ENCODE assay signal across 25 cellular contexts in genomic region chr2:134739261-134739878, GRCh38. TPM values are rescaled to one million over a fixed set of nuclear protein-coding genes. Genes with fewer than 3 reads are reported as not detected.
A peak's percentile ranks its signal among the peaks of the same experiment; 100 is the strongest.
DNase-seq lines count a peak whose midpoint lies in the region; ATAC-seq and TF ChIP-seq lines count a peak whose summit lies in the region.
"Had no signal": no experiment of that assay in that cellular context is flagged by ENCODE, and none has a peak within 500 bp of the region (broad histone marks: within the 10 kb centered on the region; RNA-seq: fewer than 3 reads in every experiment).

No MANE protein-coding gene starts in this region.

- H3K4me3 ChIP-seq in neural progenitor cell: no peak overlapping the region
- H3K4me3 ChIP-seq: cardiac muscle cell, prostate gland, thoracic aorta had no signal

- H3K27me3 ChIP-seq in neural progenitor cell: no peaks in the 10 kb centered on the region
- H3K27me3 ChIP-seq: cardiac muscle cell had no signal

- no peaks in the 10 kb centered on the region for H3F3A ChIP-seq in neural progenitor cell (ENCODE audit: low read depth)

- no peak overlapping the region for H3K4me2 ChIP-seq in neural progenitor cell

- TF ChIP-seq CTCF in neural progenitor cell (IDR thresholded peaks at IDR 0.05): no peak

- H4K20me1 ChIP-seq in neural progenitor cell (ENCODE audit: low read depth): no peaks in the 10 kb centered on the region

- peak; percentile 7 for ATAC-seq in HG03571 (IDR thresholded peaks at IDR 0.05; ENCODE audit: unreplicated experiment)
- peak; percentile 35 for ATAC-seq in effector memory CD8-positive, alpha-beta T cell (replicated peaks)
- no peak for ATAC-seq in HG03039 (IDR thresholded peaks at IDR 0.05; ENCODE audit: unreplicated experiment)
- ATAC-seq: activated T-helper 17 cell treated with anti-CD3 and anti-CD28 coated beads, Interleukin-2, amount 50 U/mL, for 72 hours had no signal

- no peak overlapping the region for H3K9ac ChIP-seq in neural progenitor cell

- H3K36me3 ChIP-seq in neural progenitor cell: no peaks in the 10 kb centered on the region
- H3K36me3 ChIP-seq: cardiac muscle cell, prostate gland, thoracic aorta had no signal

- H2AFZ ChIP-seq in neural progenitor cell (replicated peaks): no peak overlapping the region

- H3K4me3 Mint-ChIP-seq in effector memory CD8-positive, alpha-beta T cell: no peak overlapping the region
- no peak overlapping the region for H3K4me3 Mint-ChIP-seq in neural progenitor cell
- H3K4me3 Mint-ChIP-seq: activated T-helper 17 cell treated with anti-CD3 and anti-CD28 coated beads, Interleukin-2, amount 50 U/mL, for 72 hours; nephron progenitor cell had no signal

- peak overlapping the region in 1 of 2 donors; percentile 19 for H3K27ac Mint-ChIP-seq in effector memory CD8-positive, alpha-beta T cell
- H3K27ac Mint-ChIP-seq in neural progenitor cell: no peak overlapping the region
- H3K27ac Mint-ChIP-seq: activated T-helper 17 cell treated with anti-CD3 and anti-CD28 coated beads, Interleukin-2, amount 50 U/mL, for 72 hours; nephron progenitor cell had no signal

- H3K27ac ChIP-seq in neural progenitor cell: no peak overlapping the region
- H3K27ac ChIP-seq: C4-2B, cardiac muscle cell, prostate gland, thoracic aorta had no signal

- peaks cover 0 to 9% of the 10 kb centered on the region in 2 donors for H3K4me1 Mint-ChIP-seq in effector memory CD8-positive, alpha-beta T cell (ENCODE audit: low read depth in 2 of 2)
- peaks cover 13% of the 10 kb centered on the region for H3K4me1 Mint-ChIP-seq in neural progenitor cell
- H3K4me1 Mint-ChIP-seq: activated T-helper 17 cell treated with anti-CD3 and anti-CD28 coated beads, Interleukin-2, amount 50 U/mL, for 72 hours had no signal

- H3K79me2 ChIP-seq in neural progenitor cell (ENCODE audit: low read depth): no peaks in the 10 kb centered on the region

- DNase-seq in SIG-M5 treated with dmso at 0.1 percent for 504 hours (lab: John Stamatoyannopoulos, UW; ENCODE audit: unreplicated experiment) (peak; percentile 7), SIG-M5 (lab: John Stamatoyannopoulos, UW) (no peak), foreskin melanocyte (no peak), neural progenitor cell (ENCODE audit: low spot score) (no peak), HUDEP-2 (lab: John Stamatoyannopoulos, UW; ENCODE audit: unreplicated experiment in 76 of 76) (no peak)
- DNase-seq in effector memory CD8-positive, alpha-beta T cell: no peak
- DNase-seq: 8988T; DMS79; effector CD4-positive, alpha-beta T cell; H7; hippocampal formation; mesendoderm; NCI-H1930; NCI-H510A; nephron progenitor cell; Right ventricle myocardium superior; small intestine had no signal

- no peaks in the 10 kb centered on the region for H3K36me3 Mint-ChIP-seq in effector memory CD8-positive, alpha-beta T cell (ENCODE audit: insufficient read depth)
- H3K36me3 Mint-ChIP-seq in neural progenitor cell: no peaks in the 10 kb centered on the region

- H3K4me1 ChIP-seq in neural progenitor cell: no peaks in the 10 kb centered on the region
- H3K4me1 ChIP-seq: prostate gland had no signal

- H3K9me3 Mint-ChIP-seq in effector memory CD8-positive, alpha-beta T cell: no peaks in the 10 kb centered on the region
- no peaks in the 10 kb centered on the region for H3K9me3 Mint-ChIP-seq in neural progenitor cell
- H3K9me3 Mint-ChIP-seq: activated T-helper 17 cell treated with anti-CD3 and anti-CD28 coated beads, Interleukin-2, amount 50 U/mL, for 72 hours; nephron progenitor cell had no signal

- no peaks in the 10 kb centered on the region for H3K9me3 ChIP-seq in neural progenitor cell (ENCODE audit: low read depth)
- H3K9me3 ChIP-seq: prostate gland, thoracic aorta had no signal

- peaks cover 42 to 44% of the 10 kb centered on the region in 2 donors for H3K27me3 Mint-ChIP-seq in effector memory CD8-positive, alpha-beta T cell
- H3K27me3 Mint-ChIP-seq in neural progenitor cell (ENCODE audit: insufficient read depth, low read depth): peaks cover 4% of the 10 kb centered on the region

RNA-seq across cellular contexts. Expression of gene TMEM163, which starts 20.6 kb away (rescaled TPM):
- 0.95 and 1.2 TPM in 2 replicates for total RNA-seq in neural progenitor cell (ENCODE audit: low replicate concordance)
- total RNA-seq: M059J had no signal
